Comparison of ENCODE assay signal across 22 cellular contexts in the genomic region with DNA sequence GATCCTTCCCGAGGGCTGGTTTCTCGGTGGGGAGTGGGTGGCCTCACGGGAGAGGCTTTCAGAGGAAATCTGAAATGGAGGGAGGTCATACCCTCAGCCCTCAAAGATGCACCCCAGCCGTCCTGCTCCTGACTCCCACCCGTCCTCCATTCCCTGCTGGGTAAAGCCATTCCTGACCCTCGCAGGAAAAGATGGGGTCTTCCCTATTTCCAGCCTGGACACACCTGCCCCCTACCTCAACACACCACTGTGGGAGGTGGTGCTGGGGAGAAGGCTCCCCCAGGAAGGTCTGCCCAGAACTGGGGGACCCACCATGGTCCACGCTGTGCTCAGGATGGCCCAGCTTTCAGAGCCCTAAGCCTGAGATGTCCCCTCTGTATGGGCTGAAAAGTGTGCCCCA.
DNase-seq lines count a peak whose midpoint lies in the region; ATAC-seq and TF ChIP-seq lines count a peak whose summit lies in the region.
"Had no signal": no experiment of that assay in that cellular context is flagged by ENCODE, and none has a peak within 500 bp of the region (broad histone marks: within the 10 kb centered on the region; RNA-seq: fewer than 3 reads in every experiment).

No MANE protein-coding gene starts in this region.

- no peak overlapping the region for H3K27ac ChIP-seq in HEK293 (ENCODE audit: extremely low read depth, low read depth, low read length)
- H3K27ac ChIP-seq in esophagus muscularis mucosa (replicated peaks in 1 of 4) = peak overlapping the region; percentile 91 to 95 (median 92)
- no peak overlapping the region for H3K27ac ChIP-seq in suprapubic skin
- H3K27ac ChIP-seq: C4-2B, SJCRH30 had no signal

- peaks cover 2% of the 10 kb centered on the region; the same call in 1 of the 2 replicates for H3K4me1 ChIP-seq in HEK293 (ENCODE audit: control insufficient read depth, insufficient read depth, low read length)
- H3K4me1 ChIP-seq in esophagus muscularis mucosa = peaks cover 7 to 83% (median 80%) of the 10 kb centered on the region in 4 donors
- peaks cover 3% of the 10 kb centered on the region for H3K4me1 ChIP-seq in suprapubic skin

- H3K4me1 Mint-ChIP-seq in nephron progenitor cell = peaks cover 54% of the 10 kb centered on the region
- H3K4me1 Mint-ChIP-seq in stimulated activated memory B cell treated with anti-CD40 and anti-IgM and Interleukin-4, amounts not matched to agents 10 μg/mL and 1 μg/mL and 100 μg/mL, for 72 hours = no peaks in the 10 kb centered on the region
- H3K4me1 Mint-ChIP-seq: activated CD4-positive, alpha-beta T cell treated with anti-CD3 and anti-CD28 coated beads for 36 hours had no signal

- no peak for TF ChIP-seq CTCF in HEK293 (tag by site-specific recombination; IDR thresholded peaks at IDR 0.05)
- TF ChIP-seq CTCF in esophagus muscularis mucosa (IDR thresholded peaks at IDR 0.05) = no peak
- TF ChIP-seq CTCF in nephron progenitor cell (IDR thresholded peaks at IDR 0.05) = no peak
- TF ChIP-seq CTCF in suprapubic skin (IDR thresholded peaks at IDR 0.05) = no peak

- no peaks in the 10 kb centered on the region for H3K9me3 ChIP-seq in HEK293 (ENCODE audit: control insufficient read depth, insufficient read depth, low read depth, low read length)
- no peaks in the 10 kb centered on the region for H3K9me3 ChIP-seq in esophagus muscularis mucosa
- H3K9me3 ChIP-seq in suprapubic skin = no peaks in the 10 kb centered on the region
- H3K9me3 ChIP-seq: SJCRH30 had no signal

- no peak for DNase-seq in esophagus muscularis mucosa (ENCODE audit: extremely low spot score)
- DNase-seq in nephron progenitor cell = no peak
- peak; percentile 41 to 45 for DNase-seq in suprapubic skin (ENCODE audit: low spot score in 2 of 2)
- no peak for DNase-seq in NCI-H2227 treated with DMSO at 0.1 percent for 48 hours (lab: John Stamatoyannopoulos, UW)
- no peak for DNase-seq in DMS53 (lab: John Stamatoyannopoulos, UW)
- DNase-seq: activated CD4-positive, alpha-beta T cell treated with anti-CD3 and anti-CD28 coated beads for 36 hours; activated CD8-positive, alpha-beta T cell treated with anti-CD3 and anti-CD28 coated beads, Interleukin-2, amount 10 ng/mL, durations not matched to agents 7 days and 5 days; GDM1; mesendoderm; naive B cell; NCI-H1694; stimulated activated CD4-positive, alpha-beta T cell treated with anti-CD3 and anti-CD28 coated beads, Interleukin-1b, Interleukin-23, amount 100 ng/mL, for 48 hours; stimulated activated naive CD8-positive, alpha-beta T cell treated with anti-CD3 and anti-CD28 coated beads, Interleukin-15, Interleukin-2, amounts not matched to agents 100 U/mL and 50 U/mL, for 24 hours; SW 1271 had no signal

- no peak overlapping the region for H3K4me3 ChIP-seq in HEK293 (ENCODE audit: low read depth, low read length)
- H3K4me3 ChIP-seq in esophagus muscularis mucosa = peak overlapping the region in 1 of 4 donors; percentile 7
- H3K4me3 ChIP-seq in suprapubic skin = no peak overlapping the region
- H3K4me3 ChIP-seq: GM23338, K562, SJCRH30, smooth muscle cell had no signal

- H3K27ac Mint-ChIP-seq in nephron progenitor cell = peak overlapping the region; percentile 66
- no peak overlapping the region for H3K27ac Mint-ChIP-seq in stimulated activated memory B cell treated with anti-CD40 and anti-IgM and Interleukin-4, amounts not matched to agents 10 μg/mL and 1 μg/mL and 100 μg/mL, for 72 hours
- H3K27ac Mint-ChIP-seq: activated CD4-positive, alpha-beta T cell treated with anti-CD3 and anti-CD28 coated beads for 36 hours; activated CD8-positive, alpha-beta T cell treated with anti-CD3 and anti-CD28 coated beads, Interleukin-2, amount 10 ng/mL, durations not matched to agents 7 days and 5 days; activated naive CD4-positive, alpha-beta T cell treated with anti-CD3 and anti-CD28 coated beads, Interleukin-2, amount 50 U/mL, for 72 hours had no signal

- H3K36me3 Mint-ChIP-seq in nephron progenitor cell (ENCODE audit: low read depth) = peaks cover 30% of the 10 kb centered on the region
- peaks cover 37% of the 10 kb centered on the region for H3K36me3 Mint-ChIP-seq in stimulated activated memory B cell treated with anti-CD40 and anti-IgM and Interleukin-4, amounts not matched to agents 10 μg/mL and 1 μg/mL and 100 μg/mL, for 72 hours
- H3K36me3 Mint-ChIP-seq: activated naive CD4-positive, alpha-beta T cell treated with anti-CD3 and anti-CD28 coated beads, Interleukin-2, amount 50 U/mL, for 72 hours had no signal

- intact Hi-C loops in esophagus muscularis mucosa (cut with DNase I) = no loop called here

- H3K9me3 Mint-ChIP-seq in nephron progenitor cell = peaks cover 3% of the 10 kb centered on the region
- no peaks in the 10 kb centered on the region for H3K9me3 Mint-ChIP-seq in stimulated activated memory B cell treated with anti-CD40 and anti-IgM and Interleukin-4, amounts not matched to agents 10 μg/mL and 1 μg/mL and 100 μg/mL, for 72 hours
- H3K9me3 Mint-ChIP-seq: activated naive CD4-positive, alpha-beta T cell treated with anti-CD3 and anti-CD28 coated beads, Interleukin-2, amount 50 U/mL, for 72 hours; GM23338; naive B cell had no signal

- peaks cover 15% of the 10 kb centered on the region for H3K27me3 Mint-ChIP-seq in nephron progenitor cell (ENCODE audit: low read depth, poor library complexity)
- H3K27me3 Mint-ChIP-seq in stimulated activated memory B cell treated with anti-CD40 and anti-IgM and Interleukin-4, amounts not matched to agents 10 μg/mL and 1 μg/mL and 100 μg/mL, for 72 hours = no peaks in the 10 kb centered on the region
- H3K27me3 Mint-ChIP-seq: activated CD4-positive, alpha-beta T cell treated with anti-CD3 and anti-CD28 coated beads for 36 hours; naive B cell had no signal

- ATAC-seq in stimulated activated memory B cell treated with anti-CD40 and anti-IgM and Interleukin-4, amounts not matched to agents 10 μg/mL and 1 μg/mL and 100 μg/mL, for 72 hours = no peak
- ATAC-seq: activated CD4-positive, alpha-beta T cell treated with anti-CD3 and anti-CD28 coated beads for 36 hours; activated CD8-positive, alpha-beta T cell treated with anti-CD3 and anti-CD28 coated beads, Interleukin-2, amount 10 ng/mL, durations not matched to agents 7 days and 5 days; activated naive CD4-positive, alpha-beta T cell treated with anti-CD3 and anti-CD28 coated beads, Interleukin-2, amount 50 U/mL, for 72 hours; GM23338; K562; stimulated activated naive CD8-positive, alpha-beta T cell treated with anti-CD3 and anti-CD28 coated beads, Interleukin-15, Interleukin-2, amounts not matched to agents 100 U/mL and 50 U/mL, for 24 hours had no signal

- no peak overlapping the region for H3K4me3 Mint-ChIP-seq in nephron progenitor cell
- no peak overlapping the region for H3K4me3 Mint-ChIP-seq in stimulated activated memory B cell treated with anti-CD40 and anti-IgM and Interleukin-4, amounts not matched to agents 10 μg/mL and 1 μg/mL and 100 μg/mL, for 72 hours
- H3K4me3 Mint-ChIP-seq: activated CD4-positive, alpha-beta T cell treated with anti-CD3 and anti-CD28 coated beads for 36 hours; activated CD8-positive, alpha-beta T cell treated with anti-CD3 and anti-CD28 coated beads, Interleukin-2, amount 10 ng/mL, durations not matched to agents 7 days and 5 days; GM23338; naive B cell had no signal

- TF ChIP-seq EP300 in esophagus muscularis mucosa (IDR thresholded peaks at IDR 0.05) (no peak), suprapubic skin (IDR thresholded peaks at IDR 0.05) (no peak)

- TF ChIP-seq POLR2A in esophagus muscularis mucosa (IDR thresholded peaks at IDR 0.05; ENCODE audit: low read depth) = no peak
- TF ChIP-seq POLR2A in suprapubic skin (IDR thresholded peaks at IDR 0.05) = no peak

- POLR2A ChIA-PET in HEK293 (lab: Yijun Ruan, JAX) = interaction anchor here (0.6 kb wide), 1 partner anchor 127 kb away, joined by 3 read pairs; no protein-coding TSS in a partner anchor

- CTCF ChIA-PET in HEK293 (lab: Yijun Ruan, JAX) = interaction anchor here (1.0 kb wide), 1 partner anchor 213 kb away, joined by 3 read pairs; no protein-coding TSS in a partner anchor

- WGBS in esophagus muscularis mucosa = 81% methylated on average over 7 of the region's 7 CpGs
- 87% methylated on average over 6 of the region's 7 CpGs for WGBS in suprapubic skin

- peaks cover 3 to 44% of the 10 kb centered on the region in 2 experiments; a peak in 1 of 3 replicates for H3K36me3 ChIP-seq in HEK293 (ENCODE audit: control insufficient read depth in 2 of 2, insufficient read depth in 1 of 2, low read length in 2 of 2)
- H3K36me3 ChIP-seq in esophagus muscularis mucosa = peaks cover 0 to 43% (median 4%) of the 10 kb centered on the region in 4 donors
- H3K36me3 ChIP-seq in suprapubic skin = peaks cover 26% of the 10 kb centered on the region
- H3K36me3 ChIP-seq: SJCRH30 had no signal

- H3K27me3 ChIP-seq in esophagus muscularis mucosa (no peaks in the 10 kb centered on the region), suprapubic skin (no peaks in the 10 kb centered on the region)
- H3K27me3 ChIP-seq: SJCRH30 had no signal

TF ChIP-seq in HEK293, 187 proteins besides CTCF, POLR2A, EP300 and RAD21:
- TF ChIP-seq ZIC2 (tag by site-specific recombination; IDR thresholded peaks at IDR 0.05) (0 out of 2 replicates have a peak, but pooled peaks have one; percentile 3), ZNF24 (tag by site-specific recombination; IDR thresholded peaks at IDR 0.05) (no peak)

Comparison
In these comparisons a context has a peak if more than half of its experiments do, and no peak if none do; other contexts are left out.
1. H3K27ac ChIP-seq: peak in esophagus muscularis mucosa (4 of 4); none in HEK293 (single experiment) and suprapubic skin (single experiment).
2. DNase-seq: peak in suprapubic skin (2 of 2); none in esophagus muscularis mucosa (single experiment), nephron progenitor cell (single experiment), NCI-H2227 treated with DMSO at 0.1 percent for 48 hours (single experiment) and DMS53 (single experiment).